In the genomic region with DNA sequence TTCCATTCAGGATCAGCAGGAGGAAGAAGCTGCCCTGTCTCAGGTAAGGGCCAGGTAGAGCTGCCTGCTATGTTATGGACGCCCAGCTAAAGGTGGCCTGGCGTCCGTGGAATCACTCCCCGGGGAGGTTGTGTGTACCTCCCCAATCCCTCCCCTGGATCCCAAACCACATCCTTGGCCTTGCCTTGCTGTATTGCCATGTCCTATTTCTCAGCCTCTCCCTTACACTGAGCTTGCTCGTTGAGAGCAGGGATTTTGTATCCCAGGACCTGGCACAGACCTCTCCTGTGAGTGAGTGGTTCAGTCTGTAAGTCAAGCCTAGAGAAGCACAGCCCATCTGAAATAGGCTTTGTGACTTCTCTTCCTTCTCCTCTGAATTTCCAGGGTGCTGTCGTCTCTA, we compare ENCODE assay signal across 11 cellular contexts. TPM values are rescaled to one million over a fixed set of nuclear protein-coding genes. Genes with fewer than 3 reads are reported as not detected.
DNase-seq lines count a peak whose midpoint lies in the region; ATAC-seq, FAIRE-seq and TF ChIP-seq lines count a peak whose summit lies in the region.
"Had no signal": no experiment of that assay in that cellular context is flagged by ENCODE, and none has a peak within 500 bp of the region (broad histone marks: within the 10 kb centered on the region; RNA-seq: fewer than 3 reads in every experiment).

No MANE protein-coding gene starts in this region.

- H3K9me3 ChIP-seq in HEK293 (ENCODE audit: control insufficient read depth, insufficient read depth, low read depth, low read length): no peaks in the 10 kb centered on the region
- no peaks in the 10 kb centered on the region for H3K9me3 ChIP-seq in kidney (ENCODE audit: control insufficient read depth in 1 of 2, low read length in 2 of 2)
- no peaks in the 10 kb centered on the region for H3K9me3 ChIP-seq in effector memory CD4-positive, alpha-beta T cell (ENCODE audit: control insufficient read depth, low read length)

- no peak overlapping the region for H3K4me3 Mint-ChIP-seq in stimulated activated effector memory CD8-positive, alpha-beta T cell treated with anti-CD3 and anti-CD28 coated beads, Interleukin-12 subunit alpha, Interleukin-12 subunit beta, amount 100 ng/mL, for 72 hours
- H3K4me3 Mint-ChIP-seq: activated CD4-positive, alpha-beta T cell treated with anti-CD3 and anti-CD28 coated beads, Interleukin-2, amount 10 ng/mL, durations not matched to agents 24 days and 14 days; activated naive CD8-positive, alpha-beta T cell treated with anti-CD3 and anti-CD28 coated beads, Interleukin-2, amount 50 U/mL, for 24 hours had no signal

- no peak for TF ChIP-seq POLR2A in GM12892 (IDR thresholded peaks at IDR 0.05; ENCODE audit: low read depth, low read length)

- FAIRE-seq in bronchial epithelial cell (lab: Jason Lieb, UNC): peak; percentile 13
- no peak for FAIRE-seq in kidney (lab: Jason Lieb, UNC)
- FAIRE-seq in GM12892 (lab: Jason Lieb, UNC): no peak

- intact Hi-C loops in kidney (cut with DNase I): no loop called here

- CTCF ChIA-PET in HEK293 (lab: Yijun Ruan, JAX): interaction anchor here (0.6 to 2.4 kb wide), 7 partner anchors 9 to 164 kb away, joined by 3 to 26 read pairs (median 8); no protein-coding TSS in a partner anchor

- peak overlapping the region in 1 of 2 donors; percentile 13 for H3K9ac ChIP-seq in kidney (ENCODE audit: low read length in 2 of 2)

- H3K9me3 Mint-ChIP-seq in stimulated activated effector memory CD8-positive, alpha-beta T cell treated with anti-CD3 and anti-CD28 coated beads, Interleukin-12 subunit alpha, Interleukin-12 subunit beta, amount 100 ng/mL, for 72 hours: no peaks in the 10 kb centered on the region
- H3K9me3 Mint-ChIP-seq: activated CD4-positive, alpha-beta T cell treated with anti-CD3 and anti-CD28 coated beads, Interleukin-2, amount 10 ng/mL, durations not matched to agents 24 days and 14 days; activated naive CD8-positive, alpha-beta T cell treated with anti-CD3 and anti-CD28 coated beads, Interleukin-2, amount 50 U/mL, for 24 hours had no signal

- DNase-seq in bronchial epithelial cell (ENCODE audit: low read depth): no peak
- no peak for DNase-seq in kidney
- no peak for DNase-seq in stimulated activated effector memory CD8-positive, alpha-beta T cell treated with anti-CD3 and anti-CD28 coated beads, Interleukin-12 subunit alpha, Interleukin-12 subunit beta, amount 100 ng/mL, for 72 hours (ENCODE audit: low spot score in 2 of 2)
- DNase-seq in GM12892 (ENCODE audit: insufficient read length): no peak
- DNase-seq in anterior cingulate cortex (lab: John Stamatoyannopoulos, UW): no peak
- no peak for DNase-seq in effector memory CD4-positive, alpha-beta T cell
- DNase-seq: activated CD4-positive, alpha-beta T cell treated with anti-CD3 and anti-CD28 coated beads, Interleukin-2, amount 10 ng/mL, durations not matched to agents 24 days and 14 days; activated naive CD8-positive, alpha-beta T cell treated with anti-CD3 and anti-CD28 coated beads, Interleukin-2, amount 50 U/mL, for 24 hours; NCI-H1436 had no signal

- H3K27ac Mint-ChIP-seq in stimulated activated effector memory CD8-positive, alpha-beta T cell treated with anti-CD3 and anti-CD28 coated beads, Interleukin-12 subunit alpha, Interleukin-12 subunit beta, amount 100 ng/mL, for 72 hours: peak overlapping the region; percentile 67
- H3K27ac Mint-ChIP-seq: activated naive CD8-positive, alpha-beta T cell treated with anti-CD3 and anti-CD28 coated beads, Interleukin-2, amount 50 U/mL, for 24 hours had no signal

- H3K27me3 ChIP-seq in bronchial epithelial cell (ENCODE audit: control insufficient read depth, insufficient read depth, low read length): no peaks in the 10 kb centered on the region
- H3K27me3 ChIP-seq in effector memory CD4-positive, alpha-beta T cell (replicated peaks; ENCODE audit: control insufficient read depth, insufficient read depth, low read length, poor library complexity, severe bottlenecking): no peaks in the 10 kb centered on the region

- peaks cover 84% of the 10 kb centered on the region for H3K36me3 Mint-ChIP-seq in stimulated activated effector memory CD8-positive, alpha-beta T cell treated with anti-CD3 and anti-CD28 coated beads, Interleukin-12 subunit alpha, Interleukin-12 subunit beta, amount 100 ng/mL, for 72 hours

- H3K27ac ChIP-seq in HEK293 (ENCODE audit: extremely low read depth, low read depth, low read length) (peak overlapping the region; percentile 74), kidney (ENCODE audit: low read depth in 2 of 2, low read length in 2 of 2) (peak overlapping the region; percentile 23 to 61)
- H3K27ac ChIP-seq in effector memory CD4-positive, alpha-beta T cell (ENCODE audit: insufficient read depth, low read length, poor library complexity, severe bottlenecking): no peak overlapping the region

- H3K4me1 ChIP-seq in HEK293 (ENCODE audit: control insufficient read depth, insufficient read depth, low read length) (peaks cover 5% of the 10 kb centered on the region; the same call in 1 of the 2 replicates), kidney (ENCODE audit: control insufficient read depth in 1 of 2, insufficient read depth in 1 of 2, low read depth in 1 of 2, low read length in 2 of 2) (peaks cover 9 to 16% of the 10 kb centered on the region in 2 donors)
- H3K4me1 ChIP-seq in effector memory CD4-positive, alpha-beta T cell (ENCODE audit: control insufficient read depth, insufficient read depth, low read length, poor library complexity, severe bottlenecking): peaks cover 24% of the 10 kb centered on the region

- POLR2A ChIA-PET in HEK293 (lab: Yijun Ruan, JAX): interaction anchor here (0.8 to 2.5 kb wide), 11 partner anchors 9 to 166 kb away, joined by 3 to 33 read pairs (median 6); a partner anchor contains a TSS

- H3K4me3 ChIP-seq in HEK293 (ENCODE audit: low read depth, low read length): no peak overlapping the region
- H3K4me3 ChIP-seq in bronchial epithelial cell (ENCODE audit: low read depth, low read length): no peak overlapping the region
- no peak overlapping the region for H3K4me3 ChIP-seq in kidney (ENCODE audit: low read length in 2 of 2)
- H3K4me3 ChIP-seq in effector memory CD4-positive, alpha-beta T cell (ENCODE audit: insufficient read depth, low read depth, low read length, poor library complexity, severe bottlenecking): no peak overlapping the region

- H3K36me3 ChIP-seq in HEK293 (ENCODE audit: control insufficient read depth in 2 of 2, insufficient read depth in 1 of 2, low read length in 2 of 2): no peaks in the 10 kb centered on the region
- H3K36me3 ChIP-seq in bronchial epithelial cell (ENCODE audit: control insufficient read depth, insufficient read depth, low read length): no peaks in the 10 kb centered on the region
- peaks cover 0 to 2% of the 10 kb centered on the region in 2 donors for H3K36me3 ChIP-seq in kidney (ENCODE audit: control insufficient read depth in 1 of 2, insufficient read depth in 2 of 2, low read length in 2 of 2)
- H3K36me3 ChIP-seq in effector memory CD4-positive, alpha-beta T cell (ENCODE audit: control insufficient read depth, insufficient read depth, low read length): peaks cover 4% of the 10 kb centered on the region

- no peak for ATAC-seq in stimulated activated effector memory CD8-positive, alpha-beta T cell treated with anti-CD3 and anti-CD28 coated beads, Interleukin-12 subunit alpha, Interleukin-12 subunit beta, amount 100 ng/mL, for 72 hours
- no peak for ATAC-seq in HG02610 (IDR thresholded peaks at IDR 0.05; ENCODE audit: unreplicated experiment)
- ATAC-seq: activated naive CD8-positive, alpha-beta T cell treated with anti-CD3 and anti-CD28 coated beads, Interleukin-2, amount 50 U/mL, for 24 hours had no signal

- no peak for TF ChIP-seq CTCF in HEK293 (tag by site-specific recombination; IDR thresholded peaks at IDR 0.05)
- TF ChIP-seq CTCF in bronchial epithelial cell (IDR thresholded peaks at IDR 0.05; ENCODE audit: insufficient read depth, low read length, severe bottlenecking): no peak
- TF ChIP-seq CTCF in kidney (IDR thresholded peaks at IDR 0.05; ENCODE audit: borderline replicate concordance, extremely low read depth, insufficient read depth): no peak

- peaks cover 91% of the 10 kb centered on the region for H3K4me1 Mint-ChIP-seq in stimulated activated effector memory CD8-positive, alpha-beta T cell treated with anti-CD3 and anti-CD28 coated beads, Interleukin-12 subunit alpha, Interleukin-12 subunit beta, amount 100 ng/mL, for 72 hours

TF ChIP-seq in HEK293, 187 proteins besides CTCF, POLR2A, EP300 and RAD21 (continues in another document):
- TF ChIP-seq, protein P1, sequence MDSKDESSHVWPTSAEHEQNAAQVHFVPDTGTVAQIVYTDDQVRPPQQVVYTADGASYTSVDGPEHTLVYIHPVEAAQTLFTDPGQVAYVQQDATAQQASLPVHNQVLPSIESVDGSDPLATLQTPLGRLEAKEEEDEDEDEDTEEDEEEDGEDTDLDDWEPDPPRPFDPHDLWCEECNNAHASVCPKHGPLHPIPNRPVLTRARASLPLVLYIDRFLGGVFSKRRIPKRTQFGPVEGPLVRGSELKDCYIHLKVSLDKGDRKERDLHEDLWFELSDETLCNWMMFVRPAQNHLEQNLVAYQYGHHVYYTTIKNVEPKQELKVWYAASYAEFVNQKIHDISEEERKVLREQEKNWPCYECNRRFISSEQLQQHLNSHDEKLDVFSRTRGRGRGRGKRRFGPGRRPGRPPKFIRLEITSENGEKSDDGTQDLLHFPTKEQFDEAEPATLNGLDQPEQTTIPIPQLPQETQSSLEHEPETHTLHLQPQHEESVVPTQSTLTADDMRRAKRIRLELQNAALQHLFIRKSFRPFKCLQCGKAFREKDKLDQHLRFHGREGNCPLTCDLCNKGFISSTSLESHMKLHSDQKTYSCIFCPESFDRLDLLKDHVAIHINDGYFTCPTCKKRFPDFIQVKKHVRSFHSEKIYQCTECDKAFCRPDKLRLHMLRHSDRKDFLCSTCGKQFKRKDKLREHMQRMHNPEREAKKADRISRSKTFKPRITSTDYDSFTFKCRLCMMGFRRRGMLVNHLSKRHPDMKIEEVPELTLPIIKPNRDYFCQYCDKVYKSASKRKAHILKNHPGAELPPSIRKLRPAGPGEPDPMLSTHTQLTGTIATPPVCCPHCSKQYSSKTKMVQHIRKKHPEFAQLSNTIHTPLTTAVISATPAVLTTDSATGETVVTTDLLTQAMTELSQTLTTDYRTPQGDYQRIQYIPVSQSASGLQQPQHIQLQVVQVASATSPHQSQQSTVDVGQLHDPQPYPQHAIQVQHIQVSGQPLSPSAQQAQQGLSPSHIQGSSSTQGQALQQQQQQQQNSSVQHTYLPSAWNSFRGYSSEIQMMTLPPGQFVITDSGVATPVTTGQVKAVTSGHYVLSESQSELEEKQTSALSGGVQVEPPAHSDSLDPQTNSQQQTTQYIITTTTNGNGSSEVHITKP (tag by site-specific recombination; IDR thresholded peaks at IDR 0.05): 0 out of 2 replicates have a peak, but pooled peaks have one; percentile 23

RNA-seq across cellular contexts. Expression of a gene that starts 53.9 kb away (rescaled TPM):
- total RNA-seq in bronchial epithelial cell: 6.1 and 6.9 TPM in 2 replicates
- total RNA-seq in kidney: 16.5 TPM
- 4.0 TPM for polyA plus RNA-seq in kidney (ENCODE audit: insufficient read depth, low read depth, low replicate concordance)
- 4.2 TPM for polyA plus RNA-seq in GM12892 (2012; ENCODE audit: missing spikeins)
